Comparison of ENCODE assay signal across 9 cellular contexts in the genomic region with DNA sequence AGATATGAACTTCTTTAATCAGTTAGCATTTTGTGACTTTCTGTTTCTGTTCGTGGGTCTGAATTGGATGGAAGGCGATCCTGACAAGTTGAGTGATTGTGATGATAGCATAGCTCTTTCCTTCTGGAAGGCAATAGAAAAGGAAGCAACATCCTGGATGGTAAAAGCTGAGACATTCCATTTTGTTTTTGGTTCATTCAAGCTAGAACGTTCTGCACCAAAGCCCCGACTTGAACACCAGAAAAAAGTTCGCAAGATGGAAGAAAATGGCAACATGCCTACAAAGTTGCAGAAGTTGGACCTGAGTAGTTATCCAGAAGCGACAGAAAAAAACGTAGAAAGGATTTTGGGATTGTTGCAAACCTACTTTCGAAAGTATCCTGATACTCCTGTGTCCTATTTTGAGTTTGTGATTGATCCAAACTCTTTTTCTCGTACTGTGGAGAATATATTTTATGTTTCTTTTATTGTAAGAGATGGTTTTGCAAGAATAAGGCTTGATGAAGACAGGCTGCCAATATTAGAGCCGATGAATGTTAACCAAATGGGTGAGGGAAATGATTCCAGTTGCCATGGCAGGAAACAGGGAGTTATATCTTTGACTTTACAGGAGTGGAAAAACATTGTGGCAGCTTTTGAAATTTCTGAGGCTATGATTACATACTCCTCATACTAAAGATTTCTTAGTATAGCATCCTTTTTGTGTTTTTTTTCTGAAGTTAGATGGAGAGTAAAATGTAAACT. TPM values are rescaled to one million over a fixed set of nuclear protein-coding genes. Genes with fewer than 3 reads are reported as not detected.
DNase-seq lines count a peak whose midpoint lies in the region; ATAC-seq and TF ChIP-seq lines count a peak whose summit lies in the region.
"Had no signal": no experiment of that assay in that cellular context is flagged by ENCODE, and none has a peak within 500 bp of the region (broad histone marks: within the 10 kb centered on the region; RNA-seq: fewer than 3 reads in every experiment).

No MANE protein-coding gene starts in this region.

- H3K4me1 ChIP-seq in heart left ventricle: peaks cover 0 to 76% (median 39%) of the 10 kb centered on the region in 12 donors
- peaks cover 6 to 11% of the 10 kb centered on the region in 2 donors for H3K4me1 ChIP-seq in mucosa of rectum (ENCODE audit: control insufficient read depth in 2 of 2, insufficient read depth in 2 of 2, low read length in 2 of 2)
- H3K4me1 ChIP-seq in upper lobe of right lung: peaks cover 61% of the 10 kb centered on the region

- peaks cover 0 to 16% (median 2%) of the 10 kb centered on the region in 9 donors for H3K36me3 ChIP-seq in heart left ventricle
- H3K36me3 ChIP-seq in mucosa of rectum (ENCODE audit: control insufficient read depth in 2 of 2, insufficient read depth in 2 of 2, low read length in 2 of 2): peaks cover 0 to 4% of the 10 kb centered on the region in 2 donors
- H3K36me3 ChIP-seq in upper lobe of right lung: peaks cover 20% of the 10 kb centered on the region

- H3K27me3 ChIP-seq in heart left ventricle (no peaks in the 10 kb centered on the region), mucosa of rectum (ENCODE audit: control insufficient read depth in 2 of 2, insufficient read depth in 2 of 2, low read length in 2 of 2) (no peaks in the 10 kb centered on the region), upper lobe of right lung (no peaks in the 10 kb centered on the region)

- 73 to 87% (median 77%) methylated on average over 10 of the region's 10 CpGs for WGBS in heart left ventricle, 4 donors

- no peak overlapping the region for H3K9ac ChIP-seq in mucosa of rectum (ENCODE audit: low read depth in 1 of 2, low read length in 2 of 2)

- H3K4me3 ChIP-seq in heart left ventricle: peak overlapping the region in 11 of 12 donors; percentile 31 to 75 (median 55)
- peak overlapping the region; percentile 53 for H3K4me3 ChIP-seq in choroid plexus epithelial cell (ENCODE audit: low read depth, low read length)
- peak overlapping the region; percentile 67 to 73 for H3K4me3 ChIP-seq in mucosa of rectum (ENCODE audit: low read length in 2 of 2)
- H3K4me3 ChIP-seq in upper lobe of right lung: peak overlapping the region; percentile 56

- no peak for TF ChIP-seq POLR2A in heart left ventricle (IDR thresholded peaks at IDR 0.05)
- TF ChIP-seq POLR2A in GM18505 (IDR thresholded peaks at IDR 0.05; ENCODE audit: borderline replicate concordance, extremely low read depth, insufficient read depth, insufficient read length): no peak

- no peak for ATAC-seq in heart left ventricle
- ATAC-seq in Right ventricle myocardium superior (ENCODE audit: poor library complexity): no peak
- no peak for ATAC-seq in upper lobe of right lung
- no peak for ATAC-seq in HG03196 (IDR thresholded peaks at IDR 0.05; ENCODE audit: unreplicated experiment)
- no peak for ATAC-seq in GM18505 (IDR thresholded peaks at IDR 0.05; ENCODE audit: unreplicated experiment)

- TF ChIP-seq CTCF in heart left ventricle (IDR thresholded peaks at IDR 0.05) (no peak), choroid plexus epithelial cell (conservative IDR thresholded peaks at IDR 0.05; ENCODE audit: low read depth, low read length) (no peak), upper lobe of right lung (IDR thresholded peaks at IDR 0.05) (no peak)

- H3K9me3 ChIP-seq in heart left ventricle (no peaks in the 10 kb centered on the region), mucosa of rectum (ENCODE audit: control insufficient read depth in 2 of 2, low read length in 2 of 2) (no peaks in the 10 kb centered on the region), upper lobe of right lung (no peaks in the 10 kb centered on the region)

- H3K27ac ChIP-seq in heart left ventricle: peak overlapping the region in 10 of 12 donors; percentile 52 to 82 (median 67)
- H3K27ac ChIP-seq in mucosa of rectum (ENCODE audit: low read depth in 2 of 2, low read length in 2 of 2): peak overlapping the region; percentile 52 to 57
- peak overlapping the region; percentile 74 for H3K27ac ChIP-seq in upper lobe of right lung

- intact Hi-C loops in heart left ventricle (cut with DNase I) (loop anchor here in 7 of 10 donors (5.0 kb wide), 3 partner anchors 38 to 87 kb away; a partner anchor contains a TSS), Right ventricle myocardium superior (cut with DNase I) (no loop called here), upper lobe of right lung (cut with DNase I) (no loop called here)

- DNase-seq in heart left ventricle (no peak), Right ventricle myocardium superior (no peak), choroid plexus epithelial cell (ENCODE audit: low read depth) (no peak), upper lobe of right lung (no peak)
- DNase-seq in activated CD4-positive, CD25-positive, alpha-beta regulatory T cell treated with anti-CD3 and anti-CD28 coated beads, Interleukin-2, amount 50 U/mL, for 72 hours: no peak
- DNase-seq: DND-41 had no signal

RNA-seq across cellular contexts. Expression of a gene that starts 0.9 kb away (rescaled TPM):
- total RNA-seq in heart left ventricle (1 to 10 TPM in 6 of 9 donors, under 1 TPM in 3; 0.44 to 4.0 (median 1.3) TPM), Right ventricle myocardium superior (1.2 TPM), upper lobe of right lung (4.4 TPM)
- polyA plus RNA-seq in heart left ventricle: 1 to 10 TPM in 1 of 2 donors, under 1 TPM in 1; 0.55 to 1.6 TPM

Comparison
In these comparisons a context has a peak if more than half of its experiments do, and no peak if none do; other contexts are left out.
1. intact Hi-C loops: an anchor here in heart left ventricle (5.0 kb wide); none called in Right ventricle myocardium superior and upper lobe of right lung.